Comparison of ENCODE assay signal across 1 cellular context in genomic region chr10:1048349-1048731, GRCh38.
TF ChIP-seq lines count a peak whose summit lies in the region.

No MANE protein-coding gene starts in this region.

TF ChIP-seq in SK-N-SH treated with all-trans-retinoic acid at 6 μM for 48 hours, 23 proteins besides CTCF, POLR2A, EP300 and RAD21:
- no peak for TF ChIP-seq TSHZ2 (CRISPR knock-in tag; IDR thresholded peaks at IDR 0.05)
- no peak for TF ChIP-seq PPARA (CRISPR knock-in tag; IDR thresholded peaks at IDR 0.05; ENCODE audit: borderline replicate concordance)
- TF ChIP-seq POU6F1 (CRISPR knock-in tag; IDR thresholded peaks at IDR 0.05; ENCODE audit: borderline replicate concordance, low read depth), result no peak
- TF ChIP-seq TOX (CRISPR knock-in tag; IDR thresholded peaks at IDR 0.05; ENCODE audit: borderline replicate concordance), result no peak
- TF ChIP-seq TCF4 (CRISPR knock-in tag; IDR thresholded peaks at IDR 0.05; ENCODE audit: borderline replicate concordance), result no peak
- TF ChIP-seq RARB (CRISPR knock-in tag; IDR thresholded peaks at IDR 0.05), result no peak
- no peak for TF ChIP-seq ARNTL (CRISPR knock-in tag; IDR thresholded peaks at IDR 0.05; ENCODE audit: borderline replicate concordance, low read depth)
- TF ChIP-seq ZNF70 (CRISPR knock-in tag; IDR thresholded peaks at IDR 0.05), result no peak
